In genomic region chr12:96315741-96316481, GRCh38 we compare ENCODE assay signal across 8 cellular contexts.
A peak's percentile ranks its signal among the peaks of the same experiment; 100 is the strongest.
DNase-seq lines count a peak whose midpoint lies in the region; ATAC-seq and TF ChIP-seq lines count a peak whose summit lies in the region.
"Not testable (repeated sequence)": the region's sequence is repeated elsewhere in the genome, so short reads cannot be mapped to it uniquely, and the experiment has no call there.

No MANE protein-coding gene starts in this region.

- BruUV-seq in MCF 10A (replicated peaks; lab: Mats Ljungman, UMichigan): not testable (repeated sequence)

- DNase-seq in CD8-positive, alpha-beta memory T cell: peak in 4 of 5 donors; percentile 16 to 72 (median 44)
- peak; percentile 46 for DNase-seq in Jurkat, Clone E6-1 (ENCODE audit: low read depth, low spot score)
- peak; percentile 8 for DNase-seq in NT2/D1 (ENCODE audit: low read depth, low spot score)
- not testable (repeated sequence) for DNase-seq in activated CD4-positive, alpha-beta memory T cell treated with anti-CD3 and anti-CD28 coated beads for 36 hours; glutamatergic neuron
- DNase-seq in MCF 10A (ENCODE audit: unreplicated experiment): peak; percentile 5
- DNase-seq in mucosa of descending colon: peak; percentile 24 to 59 (median 54)
- DNase-seq in stimulated activated CD4-positive, alpha-beta T cell treated with anti-CD3 and anti-CD28 coated beads, Interleukin-4, amount 100 ng/mL, for 24 hours: peak; percentile 6

- peaks cover 0 to 23% (median 2%) of the 10 kb centered on the region in 3 donors for H3K36me3 Mint-ChIP-seq in CD8-positive, alpha-beta memory T cell
- H3K36me3 Mint-ChIP-seq in activated CD4-positive, alpha-beta memory T cell treated with anti-CD3 and anti-CD28 coated beads for 36 hours; MCF 10A (ENCODE audit: insufficient read depth, unreplicated experiment); glutamatergic neuron (ENCODE audit: unreplicated experiment): not testable (repeated sequence)

- H3K4me3 Mint-ChIP-seq in CD8-positive, alpha-beta memory T cell: peak overlapping the region; percentile 84 to 98 (median 91)
- peak overlapping the region; percentile 75 for H3K4me3 Mint-ChIP-seq in activated CD4-positive, alpha-beta memory T cell treated with anti-CD3 and anti-CD28 coated beads for 36 hours
- peak overlapping the region; percentile 75 for H3K4me3 Mint-ChIP-seq in MCF 10A (ENCODE audit: unreplicated experiment)
- peak overlapping the region; percentile 88 for H3K4me3 Mint-ChIP-seq in glutamatergic neuron (ENCODE audit: unreplicated experiment)

- H3K9ac ChIP-seq in NT2/D1 (ENCODE audit: insufficient read length, low read depth): not testable (repeated sequence)

- not testable (repeated sequence) for TF ChIP-seq CTCF in MCF 10A (IDR thresholded peaks at IDR 0.05; ENCODE audit: unreplicated experiment); glutamatergic neuron (IDR thresholded peaks at IDR 0.05; ENCODE audit: partially characterized antibody, unreplicated experiment); mucosa of descending colon (IDR thresholded peaks at IDR 0.05)

- H3K27me3 ChIP-seq in CD8-positive, alpha-beta memory T cell (ENCODE audit: insufficient read depth, low read length, poor library complexity, severe bottlenecking); NT2/D1 (ENCODE audit: insufficient read depth, insufficient read length): not testable (repeated sequence)

- H3K4me1 Mint-ChIP-seq in CD8-positive, alpha-beta memory T cell: peaks cover 8 to 29% (median 26%) of the 10 kb centered on the region in 3 donors
- peaks cover 20% of the 10 kb centered on the region for H3K4me1 Mint-ChIP-seq in activated CD4-positive, alpha-beta memory T cell treated with anti-CD3 and anti-CD28 coated beads for 36 hours (ENCODE audit: low read depth)
- not testable (repeated sequence) for H3K4me1 Mint-ChIP-seq in MCF 10A (ENCODE audit: insufficient read depth, unreplicated experiment); glutamatergic neuron (ENCODE audit: low read depth, unreplicated experiment)

- not testable (repeated sequence) for H3K9me3 Mint-ChIP-seq in CD8-positive, alpha-beta memory T cell; activated CD4-positive, alpha-beta memory T cell treated with anti-CD3 and anti-CD28 coated beads for 36 hours; MCF 10A (ENCODE audit: unreplicated experiment); glutamatergic neuron (ENCODE audit: unreplicated experiment)

- not testable (repeated sequence) for H3K4me3 ChIP-seq in CD8-positive, alpha-beta memory T cell (ENCODE audit: low read length)
- H3K4me3 ChIP-seq in Jurkat, Clone E6-1 (ENCODE audit: low read length): peak overlapping the region; percentile 52
- H3K4me3 ChIP-seq in NT2/D1 (ENCODE audit: insufficient read length, low read depth): peak overlapping the region; percentile 29
- H3K4me3 ChIP-seq in mucosa of descending colon: peak overlapping the region; percentile 24

- not testable (repeated sequence) for H3K36me3 ChIP-seq in CD8-positive, alpha-beta memory T cell (ENCODE audit: insufficient read depth, low read length); NT2/D1 (ENCODE audit: insufficient read depth, insufficient read length, low read length); mucosa of descending colon (ENCODE audit: low read depth)

- peak overlapping the region; percentile 87 to 99 (median 96) for H3K27ac Mint-ChIP-seq in CD8-positive, alpha-beta memory T cell
- H3K27ac Mint-ChIP-seq in activated CD4-positive, alpha-beta memory T cell treated with anti-CD3 and anti-CD28 coated beads for 36 hours: peak overlapping the region; percentile 81
- H3K27ac Mint-ChIP-seq in MCF 10A (ENCODE audit: low read depth, unreplicated experiment) (peak overlapping the region; percentile 85), glutamatergic neuron (ENCODE audit: unreplicated experiment) (peak overlapping the region; percentile 96)

- CTCF ChIA-PET in CD8-positive, alpha-beta memory T cell (lab: Charles Lee): interaction anchor here (1.0 to 1.7 kb wide), 2 partner anchors 83 to 84 kb away, joined by 3 to 6 read pairs; partner anchors contain the start of gene CDK17
- CTCF ChIA-PET in activated CD4-positive, alpha-beta memory T cell treated with anti-CD3 and anti-CD28 coated beads for 36 hours (lab: Charles Lee): not testable (repeated sequence)
- CTCF ChIA-PET in MCF 10A (lab: Yijun Ruan, JAX): interaction anchor here (0.7 to 1.5 kb wide), 5 partner anchors 11 to 1781 kb away, joined by 3 to 5 read pairs (median 4); partner anchors contain the start of gene CFAP54

- POLR2A ChIA-PET in CD8-positive, alpha-beta memory T cell (lab: Charles Lee); activated CD4-positive, alpha-beta memory T cell treated with anti-CD3 and anti-CD28 coated beads for 36 hours (lab: Charles Lee): not testable (repeated sequence)
- POLR2A ChIA-PET in MCF 10A (lab: Yijun Ruan, JAX): interaction anchor here (0.6 to 4.5 kb wide), 8 partner anchors 9 to 498 kb away, joined by 3 to 42 read pairs (median 3); partner anchors contain the start of genes CCDC38 and CDK17

- peak overlapping the region; percentile 17 for H3K27ac ChIP-seq in CD8-positive, alpha-beta memory T cell (ENCODE audit: low read depth, low read length)

- intact Hi-C loops in activated CD4-positive, alpha-beta memory T cell treated with anti-CD3 and anti-CD28 coated beads for 36 hours (cut with micrococcal nuclease); MCF 10A (cut with micrococcal nuclease); mucosa of descending colon (cut with DNase I, micrococcal nuclease): not testable (repeated sequence)

- peak; percentile 48 for ATAC-seq in mucosa of descending colon

- H3K27me3 Mint-ChIP-seq in CD8-positive, alpha-beta memory T cell; activated CD4-positive, alpha-beta memory T cell treated with anti-CD3 and anti-CD28 coated beads for 36 hours; MCF 10A (ENCODE audit: insufficient read depth, unreplicated experiment); glutamatergic neuron (ENCODE audit: unreplicated experiment): not testable (repeated sequence)

- H3K4me1 ChIP-seq in CD8-positive, alpha-beta memory T cell (ENCODE audit: insufficient read depth, low read length): peaks cover 18% of the 10 kb centered on the region
- not testable (repeated sequence) for H3K4me1 ChIP-seq in NT2/D1 (ENCODE audit: insufficient read depth, insufficient read length); mucosa of descending colon (ENCODE audit: low read depth)

- not testable (repeated sequence) for H3K9me3 ChIP-seq in CD8-positive, alpha-beta memory T cell (ENCODE audit: low read length); NT2/D1 (ENCODE audit: insufficient read depth, low read length); mucosa of descending colon
